ENCODE assay signal across 8 cellular contexts in the genomic region with DNA sequence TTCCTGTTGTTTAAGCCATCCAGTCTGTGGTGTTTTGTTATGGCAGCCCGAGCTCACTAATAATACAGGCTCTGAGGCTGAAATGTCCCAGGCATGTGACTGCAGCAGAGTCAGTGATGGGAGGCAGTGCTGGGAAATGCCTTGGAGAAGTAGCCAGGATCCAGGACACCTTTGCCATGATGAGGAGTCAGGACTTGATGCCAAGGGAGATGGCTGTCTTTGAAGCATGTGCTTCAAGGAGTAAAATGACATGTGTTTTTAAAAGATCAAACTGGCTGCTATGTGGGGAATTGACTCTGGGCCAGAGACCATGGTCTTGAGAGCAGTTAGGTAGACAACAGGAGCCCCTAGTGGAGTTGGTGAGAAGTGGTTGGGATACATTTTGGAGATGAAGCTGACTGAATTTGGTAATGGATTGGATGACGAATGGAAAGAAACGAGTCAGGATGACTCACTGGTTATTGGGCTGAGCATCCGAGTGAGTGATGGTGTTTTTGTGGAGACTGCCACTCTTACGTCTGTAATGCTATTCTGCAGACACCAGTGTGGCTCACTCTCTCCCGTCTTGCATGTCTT.
DNase-seq lines count a peak whose midpoint lies in the region; ATAC-seq and TF ChIP-seq lines count a peak whose summit lies in the region.

No MANE protein-coding gene starts in this region.

- ATAC-seq in HG03175 (IDR thresholded peaks at IDR 0.05; ENCODE audit: unreplicated experiment), result peak; percentile 68
- ATAC-seq in stimulated activated naive B cell treated with anti-CD40 and anti-IgM and Interleukin-4, amounts not matched to agents 10 μg/mL and 1 μg/mL and 100 μg/mL, for 72 hours (replicated peaks), result peak; percentile 67 to 68
- no peak for ATAC-seq in HG03135 (IDR thresholded peaks at IDR 0.05; ENCODE audit: unreplicated experiment)

- no peak overlapping the region for H3K4me3 ChIP-seq in fibroblast of the aortic adventitia (ENCODE audit: low read depth, low read length)

- no peaks in the 10 kb centered on the region for H3K27me3 Mint-ChIP-seq in stimulated activated naive B cell treated with anti-CD40 and anti-IgM and Interleukin-4, amounts not matched to agents 10 μg/mL and 1 μg/mL and 100 μg/mL, for 72 hours

- peaks cover 2 to 14% of the 10 kb centered on the region in 2 donors for H3K4me1 Mint-ChIP-seq in stimulated activated naive B cell treated with anti-CD40 and anti-IgM and Interleukin-4, amounts not matched to agents 10 μg/mL and 1 μg/mL and 100 μg/mL, for 72 hours

- no peaks in the 10 kb centered on the region for H3K9me3 Mint-ChIP-seq in stimulated activated naive B cell treated with anti-CD40 and anti-IgM and Interleukin-4, amounts not matched to agents 10 μg/mL and 1 μg/mL and 100 μg/mL, for 72 hours

- no peak overlapping the region for H3K27ac Mint-ChIP-seq in stimulated activated naive B cell treated with anti-CD40 and anti-IgM and Interleukin-4, amounts not matched to agents 10 μg/mL and 1 μg/mL and 100 μg/mL, for 72 hours

- TF ChIP-seq CTCF in 22Rv1 (IDR thresholded peaks at IDR 0.05), result peak; percentile 33
- TF ChIP-seq CTCF in fibroblast of the aortic adventitia (IDR thresholded peaks at IDR 0.05; ENCODE audit: insufficient read depth, low read length), result peak; percentile 70

- DNase-seq in GM04503 (ENCODE audit: low read depth) (peak; percentile 74), SHP77 (lab: John Stamatoyannopoulos, UW) (peak; percentile 53 to 58), fibroblast of the aortic adventitia (ENCODE audit: low read depth) (peak; percentile 94), substantia nigra (lab: John Stamatoyannopoulos, UW) (no peak)
- DNase-seq in stimulated activated naive B cell treated with anti-CD40 and anti-IgM and Interleukin-4, amounts not matched to agents 10 μg/mL and 1 μg/mL and 100 μg/mL, for 72 hours, result peak; percentile 4

- H3K4me3 Mint-ChIP-seq in stimulated activated naive B cell treated with anti-CD40 and anti-IgM and Interleukin-4, amounts not matched to agents 10 μg/mL and 1 μg/mL and 100 μg/mL, for 72 hours, result no peak overlapping the region

- H3K27ac ChIP-seq in 22Rv1 (no peak overlapping the region), substantia nigra (ENCODE audit: low read depth, low read length, poor library complexity, severe bottlenecking) (no peak overlapping the region)

- no peaks in the 10 kb centered on the region for H3K36me3 Mint-ChIP-seq in stimulated activated naive B cell treated with anti-CD40 and anti-IgM and Interleukin-4, amounts not matched to agents 10 μg/mL and 1 μg/mL and 100 μg/mL, for 72 hours

Comparison
In these comparisons a context has a peak if more than half of its experiments do, and no peak if none do; other contexts are left out.
1. DNase-seq: peak in GM04503 (single experiment), SHP77 (2 of 2), fibroblast of the aortic adventitia (single experiment) and stimulated activated naive B cell treated with anti-CD40 and anti-IgM and Interleukin-4, amounts not matched to agents 10 μg/mL and 1 μg/mL and 100 μg/mL, for 72 hours (single experiment); none in substantia nigra (0 of 49).